10 cellular contexts compared by ENCODE assay signal in the genomic region with DNA sequence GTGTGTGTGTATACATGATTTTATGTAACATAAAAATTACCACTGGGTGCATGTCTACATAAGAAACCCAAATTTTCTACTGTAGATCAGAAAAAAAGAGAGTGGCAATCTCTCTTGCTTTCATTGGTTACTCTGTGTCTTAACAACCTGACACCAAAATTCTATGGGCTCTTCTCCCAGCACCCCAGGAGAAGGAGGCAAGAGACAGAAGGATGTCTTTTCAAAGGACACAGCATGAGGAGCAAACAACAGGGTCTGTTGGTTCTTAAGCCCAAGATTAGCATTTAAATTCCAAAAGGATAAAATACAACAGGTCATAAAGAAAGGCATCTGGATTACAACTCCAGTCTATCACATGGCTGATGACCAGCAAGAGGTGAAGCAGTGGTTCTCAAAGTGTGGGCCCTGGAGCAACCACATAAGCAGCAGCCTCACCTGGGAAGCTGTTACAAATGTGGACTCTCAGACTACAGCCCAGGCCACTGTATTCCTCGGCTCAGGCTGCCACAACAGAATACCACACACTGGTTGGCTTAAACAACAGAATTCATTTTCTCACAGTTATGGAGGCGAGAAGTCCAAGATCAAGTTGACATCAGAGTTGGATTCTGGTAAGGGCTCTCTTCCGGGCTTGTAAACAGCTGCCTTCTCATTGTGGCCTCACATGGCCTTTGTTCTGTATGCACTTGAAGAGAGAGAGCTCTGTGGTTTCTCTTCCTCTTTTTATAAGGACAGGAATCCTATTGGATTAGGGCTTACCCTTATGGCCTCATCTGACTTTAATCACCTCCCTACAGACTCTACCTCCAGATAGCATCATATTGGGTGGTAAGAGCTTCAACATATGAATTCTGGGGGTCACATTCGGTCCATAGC.
A peak's percentile ranks its signal among the peaks of the same experiment; 100 is the strongest.
DNase-seq lines count a peak whose midpoint lies in the region; ATAC-seq, FAIRE-seq and TF ChIP-seq lines count a peak whose summit lies in the region.
"Had no signal": no experiment of that assay in that cellular context is flagged by ENCODE, and none has a peak within 500 bp of the region (broad histone marks: within the 10 kb centered on the region; RNA-seq: fewer than 3 reads in every experiment).

No MANE protein-coding gene starts in this region.

- CTCF ChIA-PET in activated CD4-positive, alpha-beta T cell treated with anti-CD3 and anti-CD28 coated beads for 36 hours (lab: Charles Lee), result interaction anchor here (0.6 kb wide), 1 partner anchor 302 kb away, joined by 3 read pairs; no protein-coding TSS in a partner anchor

- H3K27me3 ChIP-seq in small intestine (ENCODE audit: control insufficient read depth in 2 of 2, insufficient read depth in 2 of 2, low read length in 2 of 2) (no peaks in the 10 kb centered on the region), tibial artery (no peaks in the 10 kb centered on the region)
- H3K27me3 ChIP-seq: cardiac muscle cell had no signal

- ATAC-seq in activated CD4-positive, alpha-beta T cell treated with anti-CD3 and anti-CD28 coated beads for 36 hours, result peak; percentile 19
- ATAC-seq in HG03039 (IDR thresholded peaks at IDR 0.05; ENCODE audit: unreplicated experiment) (peak; percentile 86), sciatic nerve (no peak)

- H3K4me3 ChIP-seq in small intestine (ENCODE audit: low read depth in 1 of 2, low read length in 2 of 2), result no peak overlapping the region
- no peak overlapping the region for H3K4me3 ChIP-seq in tibial artery
- H3K4me3 ChIP-seq: cardiac muscle cell had no signal

- intact Hi-C loops in activated CD4-positive, alpha-beta T cell treated with anti-CD3 and anti-CD28 coated beads for 36 hours (cut with DNase I, micrococcal nuclease), result no loop called here
- intact Hi-C loops in tibial artery (cut with DNase I; ENCODE audit: low total_unique reads) (no loop called here), sciatic nerve (cut with DNase I) (no loop called here)

- H3K4me1 ChIP-seq in small intestine (ENCODE audit: control insufficient read depth in 2 of 2, insufficient read depth in 1 of 2, low read depth in 1 of 2, low read length in 1 of 2) (no peaks in the 10 kb centered on the region), tibial artery (no peaks in the 10 kb centered on the region)

- no peak for FAIRE-seq in small intestine (lab: Jason Lieb, UNC)

- H3K4me3 Mint-ChIP-seq in activated CD4-positive, alpha-beta T cell treated with anti-CD3 and anti-CD28 coated beads for 36 hours, result no peak overlapping the region
- H3K4me3 Mint-ChIP-seq: nephron had no signal

- H3K9me3 ChIP-seq in small intestine (ENCODE audit: control insufficient read depth, low read depth) (no peaks in the 10 kb centered on the region), tibial artery (no peaks in the 10 kb centered on the region)

- 67 to 70% (median 67%) methylated on average over 4 of the region's 4 CpGs for WGBS in small intestine, 3 donors

- H3K27ac Mint-ChIP-seq in activated CD4-positive, alpha-beta T cell treated with anti-CD3 and anti-CD28 coated beads for 36 hours, result no peak overlapping the region
- H3K27ac Mint-ChIP-seq: nephron had no signal

- H3K36me3 ChIP-seq in small intestine (ENCODE audit: control insufficient read depth in 2 of 2, insufficient read depth in 2 of 2, low read length in 2 of 2) (no peaks in the 10 kb centered on the region), tibial artery (no peaks in the 10 kb centered on the region)
- H3K36me3 ChIP-seq: cardiac muscle cell had no signal

- H3K36me3 Mint-ChIP-seq in activated CD4-positive, alpha-beta T cell treated with anti-CD3 and anti-CD28 coated beads for 36 hours (ENCODE audit: low read depth), result no peaks in the 10 kb centered on the region

- H3K27ac ChIP-seq in small intestine (ENCODE audit: low read depth in 1 of 2, low read length in 1 of 2) (no peak overlapping the region), tibial artery (no peak overlapping the region)
- H3K27ac ChIP-seq: cardiac muscle cell had no signal

- TF ChIP-seq CTCF in tibial artery (IDR thresholded peaks at IDR 0.05), result no peak

- no peak for DNase-seq in activated CD4-positive, alpha-beta T cell treated with anti-CD3 and anti-CD28 coated beads for 36 hours
- no peak for DNase-seq in activated CD4-positive, alpha-beta T cell treated with anti-CD3 and anti-CD28 coated beads, Interleukin-2, amount 50 U/mL, for 48 hours
- DNase-seq in NOMO-1 treated with dmso at 0.1 percent for 144 hours (lab: John Stamatoyannopoulos, UW; ENCODE audit: unreplicated experiment), result peak; percentile 40
- peak; percentile 18 for DNase-seq in small intestine
- no peak for DNase-seq in tibial artery
- no peak for DNase-seq in germinal center (ENCODE audit: low spot score)
- DNase-seq in sciatic nerve (ENCODE audit: low spot score), result no peak

- no peaks in the 10 kb centered on the region for H3K27me3 Mint-ChIP-seq in activated CD4-positive, alpha-beta T cell treated with anti-CD3 and anti-CD28 coated beads for 36 hours

- POLR2A ChIA-PET in activated CD4-positive, alpha-beta T cell treated with anti-CD3 and anti-CD28 coated beads for 36 hours (lab: Charles Lee), result no interaction called here

- H3K4me1 Mint-ChIP-seq in activated CD4-positive, alpha-beta T cell treated with anti-CD3 and anti-CD28 coated beads for 36 hours, result peaks cover 19% of the 10 kb centered on the region
- H3K4me1 Mint-ChIP-seq: nephron had no signal

- no peaks in the 10 kb centered on the region for H3K9me3 Mint-ChIP-seq in activated CD4-positive, alpha-beta T cell treated with anti-CD3 and anti-CD28 coated beads for 36 hours (ENCODE audit: low read depth)
- H3K9me3 Mint-ChIP-seq: nephron had no signal

Comparison
In these comparisons a context has a peak if more than half of its experiments do, and no peak if none do; other contexts are left out.
1. DNase-seq: peak in NOMO-1 treated with dmso at 0.1 percent for 144 hours (single experiment) and small intestine (single experiment); none in activated CD4-positive, alpha-beta T cell treated with anti-CD3 and anti-CD28 coated beads for 36 hours (single experiment), activated CD4-positive, alpha-beta T cell treated with anti-CD3 and anti-CD28 coated beads, Interleukin-2, amount 50 U/mL, for 48 hours (0 of 2), tibial artery (0 of 2), germinal center (single experiment) and sciatic nerve (single experiment).